ENCODE assay signal across 8 cellular contexts in the genomic region with DNA sequence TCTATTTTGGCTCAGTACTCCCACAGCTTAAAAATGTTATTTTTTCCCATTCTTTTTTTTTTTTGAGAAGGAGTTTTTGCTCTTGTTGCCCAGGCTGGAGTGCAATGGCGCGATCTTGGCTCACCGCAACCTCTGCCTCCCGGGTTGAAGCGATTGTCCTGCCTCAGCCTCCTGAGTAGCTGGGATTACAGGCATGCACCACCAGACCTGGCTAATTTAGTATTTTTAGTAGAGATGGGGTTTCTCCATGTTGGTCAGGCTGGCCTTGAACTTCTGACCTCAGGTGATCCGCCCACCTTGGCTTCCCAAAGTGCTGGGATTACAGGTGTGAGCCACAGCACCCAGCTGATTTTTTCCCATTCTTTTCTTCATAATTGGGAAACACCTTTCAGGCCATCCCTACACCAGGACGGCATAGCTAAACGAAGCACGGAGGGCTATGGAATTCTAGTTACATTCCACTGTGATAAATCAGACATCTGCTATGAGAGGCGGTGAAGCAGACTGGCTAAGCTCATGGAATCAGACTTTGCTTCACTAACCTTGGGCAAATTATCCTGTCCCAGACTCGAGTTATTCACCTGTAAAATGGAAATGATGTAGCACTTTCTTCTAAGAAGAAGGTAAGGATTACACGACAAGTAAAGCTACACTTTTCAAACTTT.
DNase-seq lines count a peak whose midpoint lies in the region; ATAC-seq and TF ChIP-seq lines count a peak whose summit lies in the region.
"Not testable (repeated sequence)": the region's sequence is repeated elsewhere in the genome, so short reads cannot be mapped to it uniquely, and the experiment has no call there.

No MANE protein-coding gene starts in this region.

- in situ Hi-C loops in GM23248 (cut with MboI) = not testable (repeated sequence)

- CTCF ChIA-PET in MCF 10A (lab: Yijun Ruan, JAX) = interaction anchor here (0.6 to 1.4 kb wide), 4 partner anchors 10 to 155 kb away, joined by 3 to 4 read pairs (median 4); no protein-coding TSS in a partner anchor

- H3K27ac Mint-ChIP-seq in MCF 10A (ENCODE audit: low read depth, unreplicated experiment) = not testable (repeated sequence)

- peak overlapping the region; percentile 2 for H3K4me2 ChIP-seq in GM23248 (ENCODE audit: unreplicated experiment)

- not testable (repeated sequence) for H3K4me1 Mint-ChIP-seq in MCF 10A (ENCODE audit: insufficient read depth, unreplicated experiment)

- intact Hi-C loops in MCF 10A (cut with micrococcal nuclease) = not testable (repeated sequence)

- not testable (repeated sequence) for H3K9ac ChIP-seq in GM23248

- not testable (repeated sequence) for H2AFZ ChIP-seq in GM23248

- not testable (repeated sequence) for H3K4me3 Mint-ChIP-seq in MCF 10A (ENCODE audit: unreplicated experiment)

- H3K36me3 Mint-ChIP-seq in MCF 10A (ENCODE audit: insufficient read depth, unreplicated experiment) = not testable (repeated sequence)

- peak; percentile 65; the same call in 1 of the 2 replicates for TF ChIP-seq EP300 in Ishikawa (IDR thresholded peaks at IDR 0.05; ENCODE audit: borderline replicate concordance)

- BruUV-seq in MCF 10A (replicated peaks; lab: Mats Ljungman, UMichigan) = not testable (repeated sequence)

- WGBS in GM23248 (ENCODE audit: low coverage in 1 of 2, low lambda C conversion rate in 2 of 2, missing lambda C conversion rate in 2 of 2), 2 experiments = 61 to 63% methylated on average over 12 of the region's 12 CpGs

- H3K9me2 ChIP-seq in GM23248 (ENCODE audit: insufficient read depth) = not testable (repeated sequence)

- peaks cover 26% of the 10 kb centered on the region for H3K4me1 ChIP-seq in GM23248 (ENCODE audit: insufficient read depth)

- not testable (repeated sequence) for H3K27me3 Mint-ChIP-seq in MCF 10A (ENCODE audit: insufficient read depth, unreplicated experiment)

- ATAC-seq in SK-N-SH treated with all-trans-retinoic acid at 6 μM for 48 hours = peak; percentile 99

- not testable (repeated sequence) for H3K4me3 ChIP-seq in GM23248; fibroblast of the aortic adventitia (ENCODE audit: low read depth, low read length); kidney epithelial cell (ENCODE audit: low read depth, low read length); retinal pigment epithelial cell (ENCODE audit: low read length)

- peak; percentile 69 for DNase-seq in AG08396 (ENCODE audit: low spot score)
- peak; percentile 72 for DNase-seq in GM23248
- DNase-seq in MCF 10A (ENCODE audit: unreplicated experiment) = peak; percentile 59
- DNase-seq in fibroblast of the aortic adventitia (ENCODE audit: low read depth) = peak; percentile 71
- DNase-seq in kidney epithelial cell (ENCODE audit: low read depth) = peak; percentile 81
- DNase-seq in retinal pigment epithelial cell (ENCODE audit: low read depth) = peak; percentile 59

- H3K27me3 ChIP-seq in GM23248 (replicated peaks; ENCODE audit: insufficient read depth); kidney epithelial cell (ENCODE audit: control insufficient read depth, insufficient read depth, low read length): not testable (repeated sequence)

- not testable (repeated sequence) for TF ChIP-seq CTCF in MCF 10A (IDR thresholded peaks at IDR 0.05; ENCODE audit: unreplicated experiment); fibroblast of the aortic adventitia (IDR thresholded peaks at IDR 0.05; ENCODE audit: insufficient read depth, low read length); kidney epithelial cell (IDR thresholded peaks at IDR 0.05; ENCODE audit: insufficient read depth, low read length, poor library complexity, severe bottlenecking); retinal pigment epithelial cell (conservative IDR thresholded peaks at IDR 0.05; ENCODE audit: low read depth, low read length)

- not testable (repeated sequence) for H3K9me3 Mint-ChIP-seq in MCF 10A (ENCODE audit: unreplicated experiment)

- H4K20me1 ChIP-seq in GM23248 (ENCODE audit: insufficient read depth) = not testable (repeated sequence)

- H3K36me3 ChIP-seq in GM23248 (ENCODE audit: low read depth); kidney epithelial cell (ENCODE audit: control insufficient read depth, insufficient read depth, low read length): not testable (repeated sequence)

- H3K27ac ChIP-seq in GM23248 = not testable (repeated sequence)

- not testable (repeated sequence) for TF ChIP-seq RAD21 in Ishikawa (IDR thresholded peaks at IDR 0.05; ENCODE audit: low read depth)

- POLR2A ChIA-PET in MCF 10A (lab: Yijun Ruan, JAX) = interaction anchor here (0.7 to 2.6 kb wide), 8 partner anchors 34 to 146 kb away, joined by 3 to 17 read pairs (median 4); partner anchors contain the start of gene ZFAND5

- H3K79me2 ChIP-seq in GM23248 (ENCODE audit: insufficient read depth) = not testable (repeated sequence)

- not testable (repeated sequence) for H3F3A ChIP-seq in GM23248 (ENCODE audit: insufficient read depth)

- not testable (repeated sequence) for H3K9me3 ChIP-seq in GM23248 (ENCODE audit: low read depth)

TF ChIP-seq in Ishikawa, 13 proteins besides CTCF, POLR2A, EP300 and RAD21:
- TF ChIP-seq TEAD4 (IDR thresholded peaks at IDR 0.05) = peak; percentile 88
- TF ChIP-seq TCF12 (IDR thresholded peaks at IDR 0.05; ENCODE audit: low read depth) = peak; percentile 41; the same call in 1 of the 2 replicates
- TF ChIP-seq EGR1 (IDR thresholded peaks at IDR 0.05) = peak; percentile 28; the same call in 1 of the 2 replicates
TF ChIP-seq in Ishikawa: peak in this region for 3; not testable (repeated sequence) for 10.
